Comparison of ENCODE assay signal across 1 cellular context in the genomic region with DNA sequence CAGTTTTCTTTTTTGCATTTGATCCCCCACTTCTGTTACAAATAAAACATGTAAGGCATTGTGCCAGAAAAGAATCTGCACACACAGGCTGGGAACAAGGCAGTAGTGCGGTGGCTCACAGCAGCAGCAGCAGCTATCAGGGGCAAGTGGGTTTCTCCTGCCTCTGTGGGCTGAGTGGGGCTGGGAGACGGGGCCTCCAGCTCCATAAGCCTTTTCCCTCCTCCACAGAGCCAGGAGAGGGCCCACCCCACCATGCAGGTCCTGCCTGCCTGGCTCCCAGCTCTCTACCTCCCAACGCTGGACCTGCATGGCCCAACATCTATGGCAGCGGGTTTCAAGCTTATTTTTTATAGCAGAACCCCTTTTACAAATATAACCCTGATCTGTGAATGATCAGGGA.
TF ChIP-seq lines count a peak whose summit lies in the region.

No MANE protein-coding gene starts in this region.

TF ChIP-seq in GM12878, 131 proteins besides CTCF, POLR2A, EP300 and RAD21:
- TF ChIP-seq CEBPB (IDR thresholded peaks at IDR 0.05; ENCODE audit: borderline replicate concordance in 1 of 2, low read depth in 2 of 2, low read length in 2 of 2) (no peak), TCF12 (IDR thresholded peaks at IDR 0.05; ENCODE audit: low read depth, low read length) (no peak), SKIL (IDR thresholded peaks at IDR 0.05; ENCODE audit: low read depth, poor library complexity, severe bottlenecking) (no peak), BACH1 (IDR thresholded peaks at IDR 0.05; ENCODE audit: borderline replicate concordance) (no peak), CREM (IDR thresholded peaks at IDR 0.05; ENCODE audit: low read depth) (no peak), RUNX3 (IDR thresholded peaks at IDR 0.05; ENCODE audit: low read length) (no peak), KAT2A (conservative IDR thresholded peaks at IDR 0.05; ENCODE audit: control insufficient read depth, low read depth, low read length) (no peak), JUND (IDR thresholded peaks at IDR 0.05; ENCODE audit: low read depth, low read length) (no peak), MEF2B (IDR thresholded peaks at IDR 0.05; ENCODE audit: partially characterized antibody, poor library complexity, severe bottlenecking) (no peak), NR2F1 (conservative IDR thresholded peaks at IDR 0.05) (no peak), PML (IDR thresholded peaks at IDR 0.05; ENCODE audit: low read length) (no peak), MXI1 (IDR thresholded peaks at IDR 0.05; ENCODE audit: low read depth, low read length) (no peak)
- TF ChIP-seq, protein P1, sequence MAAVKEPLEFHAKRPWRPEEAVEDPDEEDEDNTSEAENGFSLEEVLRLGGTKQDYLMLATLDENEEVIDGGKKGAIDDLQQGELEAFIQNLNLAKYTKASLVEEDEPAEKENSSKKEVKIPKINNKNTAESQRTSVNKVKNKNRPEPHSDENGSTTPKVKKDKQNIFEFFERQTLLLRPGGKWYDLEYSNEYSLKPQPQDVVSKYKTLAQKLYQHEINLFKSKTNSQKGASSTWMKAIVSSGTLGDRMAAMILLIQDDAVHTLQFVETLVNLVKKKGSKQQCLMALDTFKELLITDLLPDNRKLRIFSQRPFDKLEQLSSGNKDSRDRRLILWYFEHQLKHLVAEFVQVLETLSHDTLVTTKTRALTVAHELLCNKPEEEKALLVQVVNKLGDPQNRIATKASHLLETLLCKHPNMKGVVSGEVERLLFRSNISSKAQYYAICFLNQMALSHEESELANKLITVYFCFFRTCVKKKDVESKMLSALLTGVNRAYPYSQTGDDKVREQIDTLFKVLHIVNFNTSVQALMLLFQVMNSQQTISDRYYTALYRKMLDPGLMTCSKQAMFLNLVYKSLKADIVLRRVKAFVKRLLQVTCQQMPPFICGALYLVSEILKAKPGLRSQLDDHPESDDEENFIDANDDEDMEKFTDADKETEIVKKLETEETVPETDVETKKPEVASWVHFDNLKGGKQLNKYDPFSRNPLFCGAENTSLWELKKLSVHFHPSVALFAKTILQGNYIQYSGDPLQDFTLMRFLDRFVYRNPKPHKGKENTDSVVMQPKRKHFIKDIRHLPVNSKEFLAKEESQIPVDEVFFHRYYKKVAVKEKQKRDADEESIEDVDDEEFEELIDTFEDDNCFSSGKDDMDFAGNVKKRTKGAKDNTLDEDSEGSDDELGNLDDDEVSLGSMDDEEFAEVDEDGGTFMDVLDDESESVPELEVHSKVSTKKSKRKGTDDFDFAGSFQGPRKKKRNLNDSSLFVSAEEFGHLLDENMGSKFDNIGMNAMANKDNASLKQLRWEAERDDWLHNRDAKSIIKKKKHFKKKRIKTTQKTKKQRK (IDR thresholded peaks at IDR 0.05; ENCODE audit: low read depth, low read length) = no peak
